Comparison of ENCODE assay signal across 1 cellular context in genomic region chr19:13441810-13442512, GRCh38.
TF ChIP-seq lines count a peak whose summit lies in the region.

No MANE protein-coding gene starts in this region.

TF ChIP-seq in HepG2, 621 proteins besides CTCF, POLR2A, EP300 and RAD21 (continued from another document and continues in another):
- TF ChIP-seq, protein P1, sequence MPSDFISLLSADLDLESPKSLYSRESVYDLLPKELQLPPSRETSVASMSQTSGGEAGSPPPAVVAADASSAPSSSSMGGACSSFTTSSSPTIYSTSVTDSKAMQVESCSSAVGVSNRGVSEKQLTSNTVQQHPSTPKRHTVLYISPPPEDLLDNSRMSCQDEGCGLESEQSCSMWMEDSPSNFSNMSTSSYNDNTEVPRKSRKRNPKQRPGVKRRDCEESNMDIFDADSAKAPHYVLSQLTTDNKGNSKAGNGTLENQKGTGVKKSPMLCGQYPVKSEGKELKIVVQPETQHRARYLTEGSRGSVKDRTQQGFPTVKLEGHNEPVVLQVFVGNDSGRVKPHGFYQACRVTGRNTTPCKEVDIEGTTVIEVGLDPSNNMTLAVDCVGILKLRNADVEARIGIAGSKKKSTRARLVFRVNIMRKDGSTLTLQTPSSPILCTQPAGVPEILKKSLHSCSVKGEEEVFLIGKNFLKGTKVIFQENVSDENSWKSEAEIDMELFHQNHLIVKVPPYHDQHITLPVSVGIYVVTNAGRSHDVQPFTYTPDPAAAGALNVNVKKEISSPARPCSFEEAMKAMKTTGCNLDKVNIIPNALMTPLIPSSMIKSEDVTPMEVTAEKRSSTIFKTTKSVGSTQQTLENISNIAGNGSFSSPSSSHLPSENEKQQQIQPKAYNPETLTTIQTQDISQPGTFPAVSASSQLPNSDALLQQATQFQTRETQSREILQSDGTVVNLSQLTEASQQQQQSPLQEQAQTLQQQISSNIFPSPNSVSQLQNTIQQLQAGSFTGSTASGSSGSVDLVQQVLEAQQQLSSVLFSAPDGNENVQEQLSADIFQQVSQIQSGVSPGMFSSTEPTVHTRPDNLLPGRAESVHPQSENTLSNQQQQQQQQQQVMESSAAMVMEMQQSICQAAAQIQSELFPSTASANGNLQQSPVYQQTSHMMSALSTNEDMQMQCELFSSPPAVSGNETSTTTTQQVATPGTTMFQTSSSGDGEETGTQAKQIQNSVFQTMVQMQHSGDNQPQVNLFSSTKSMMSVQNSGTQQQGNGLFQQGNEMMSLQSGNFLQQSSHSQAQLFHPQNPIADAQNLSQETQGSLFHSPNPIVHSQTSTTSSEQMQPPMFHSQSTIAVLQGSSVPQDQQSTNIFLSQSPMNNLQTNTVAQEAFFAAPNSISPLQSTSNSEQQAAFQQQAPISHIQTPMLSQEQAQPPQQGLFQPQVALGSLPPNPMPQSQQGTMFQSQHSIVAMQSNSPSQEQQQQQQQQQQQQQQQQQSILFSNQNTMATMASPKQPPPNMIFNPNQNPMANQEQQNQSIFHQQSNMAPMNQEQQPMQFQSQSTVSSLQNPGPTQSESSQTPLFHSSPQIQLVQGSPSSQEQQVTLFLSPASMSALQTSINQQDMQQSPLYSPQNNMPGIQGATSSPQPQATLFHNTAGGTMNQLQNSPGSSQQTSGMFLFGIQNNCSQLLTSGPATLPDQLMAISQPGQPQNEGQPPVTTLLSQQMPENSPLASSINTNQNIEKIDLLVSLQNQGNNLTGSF (CRISPR knock-in tag; IDR thresholded peaks at IDR 0.05), result peak; percentile 68; the same call in 1 of the 2 replicates
- no peak for TF ChIP-seq ZNF567 (CRISPR knock-in tag; IDR thresholded peaks at IDR 0.05; ENCODE audit: borderline replicate concordance)
- TF ChIP-seq ZBTB8A (CRISPR knock-in tag; IDR thresholded peaks at IDR 0.05; ENCODE audit: borderline replicate concordance, low read depth), result no peak
- no peak for TF ChIP-seq ZNF121 (CRISPR knock-in tag; IDR thresholded peaks at IDR 0.05)
- TF ChIP-seq ADNP (CRISPR knock-in tag; IDR thresholded peaks at IDR 0.05), result no peak
- TF ChIP-seq ZNF605 (CRISPR knock-in tag; IDR thresholded peaks at IDR 0.05), result peak; percentile 61; the same call in 1 of the 2 replicates
- 0 out of 2 replicates have a peak, but pooled peaks have one; percentile 29 for TF ChIP-seq CCDC6 (CRISPR knock-in tag; IDR thresholded peaks at IDR 0.05)
- no peak for TF ChIP-seq ARNT (IDR thresholded peaks at IDR 0.05)
- TF ChIP-seq, protein P2, sequence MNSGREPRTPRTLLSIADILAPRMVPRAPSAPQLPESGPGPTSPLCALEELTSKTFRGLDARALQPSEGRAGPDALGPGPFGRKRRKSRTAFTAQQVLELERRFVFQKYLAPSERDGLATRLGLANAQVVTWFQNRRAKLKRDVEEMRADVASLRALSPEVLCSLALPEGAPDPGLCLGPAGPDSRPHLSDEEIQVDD (CRISPR knock-in tag; IDR thresholded peaks at IDR 0.05; ENCODE audit: borderline replicate concordance), result no peak
- no peak for TF ChIP-seq TOPORS (CRISPR knock-in tag; IDR thresholded peaks at IDR 0.05)
- TF ChIP-seq, protein P3, sequence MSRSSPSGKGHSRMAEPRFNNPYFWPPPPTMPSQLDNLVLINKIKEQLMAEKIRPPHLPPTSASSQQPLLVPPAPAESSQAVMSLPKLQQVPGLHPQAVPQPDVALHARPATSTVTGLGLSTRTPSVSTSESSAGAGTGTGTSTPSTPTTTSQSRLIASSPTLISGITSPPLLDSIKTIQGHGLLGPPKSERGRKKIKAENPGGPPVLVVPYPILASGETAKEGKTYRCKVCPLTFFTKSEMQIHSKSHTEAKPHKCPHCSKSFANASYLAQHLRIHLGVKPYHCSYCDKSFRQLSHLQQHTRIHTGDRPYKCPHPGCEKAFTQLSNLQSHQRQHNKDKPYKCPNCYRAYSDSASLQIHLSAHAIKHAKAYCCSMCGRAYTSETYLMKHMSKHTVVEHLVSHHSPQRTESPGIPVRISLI (CRISPR knock-in tag; IDR thresholded peaks at IDR 0.05; ENCODE audit: borderline replicate concordance), result no peak
- no peak for TF ChIP-seq PLRG1 (conservative IDR thresholded peaks at IDR 0.05)
- TF ChIP-seq ZNF572 (CRISPR knock-in tag; IDR thresholded peaks at IDR 0.05), result no peak
- no peak for TF ChIP-seq MYNN (CRISPR knock-in tag; IDR thresholded peaks at IDR 0.05; ENCODE audit: low read depth)
- no peak for TF ChIP-seq ZNF180 (CRISPR knock-in tag; IDR thresholded peaks at IDR 0.05; ENCODE audit: borderline replicate concordance, low read depth)
- no peak for TF ChIP-seq SP4 (CRISPR knock-in tag; IDR thresholded peaks at IDR 0.05)
- no peak for TF ChIP-seq ZNF740 (CRISPR knock-in tag; IDR thresholded peaks at IDR 0.05)
- no peak for TF ChIP-seq NCOR1 (IDR thresholded peaks at IDR 0.05; ENCODE audit: borderline replicate concordance, low read length)
- TF ChIP-seq, protein P4, sequence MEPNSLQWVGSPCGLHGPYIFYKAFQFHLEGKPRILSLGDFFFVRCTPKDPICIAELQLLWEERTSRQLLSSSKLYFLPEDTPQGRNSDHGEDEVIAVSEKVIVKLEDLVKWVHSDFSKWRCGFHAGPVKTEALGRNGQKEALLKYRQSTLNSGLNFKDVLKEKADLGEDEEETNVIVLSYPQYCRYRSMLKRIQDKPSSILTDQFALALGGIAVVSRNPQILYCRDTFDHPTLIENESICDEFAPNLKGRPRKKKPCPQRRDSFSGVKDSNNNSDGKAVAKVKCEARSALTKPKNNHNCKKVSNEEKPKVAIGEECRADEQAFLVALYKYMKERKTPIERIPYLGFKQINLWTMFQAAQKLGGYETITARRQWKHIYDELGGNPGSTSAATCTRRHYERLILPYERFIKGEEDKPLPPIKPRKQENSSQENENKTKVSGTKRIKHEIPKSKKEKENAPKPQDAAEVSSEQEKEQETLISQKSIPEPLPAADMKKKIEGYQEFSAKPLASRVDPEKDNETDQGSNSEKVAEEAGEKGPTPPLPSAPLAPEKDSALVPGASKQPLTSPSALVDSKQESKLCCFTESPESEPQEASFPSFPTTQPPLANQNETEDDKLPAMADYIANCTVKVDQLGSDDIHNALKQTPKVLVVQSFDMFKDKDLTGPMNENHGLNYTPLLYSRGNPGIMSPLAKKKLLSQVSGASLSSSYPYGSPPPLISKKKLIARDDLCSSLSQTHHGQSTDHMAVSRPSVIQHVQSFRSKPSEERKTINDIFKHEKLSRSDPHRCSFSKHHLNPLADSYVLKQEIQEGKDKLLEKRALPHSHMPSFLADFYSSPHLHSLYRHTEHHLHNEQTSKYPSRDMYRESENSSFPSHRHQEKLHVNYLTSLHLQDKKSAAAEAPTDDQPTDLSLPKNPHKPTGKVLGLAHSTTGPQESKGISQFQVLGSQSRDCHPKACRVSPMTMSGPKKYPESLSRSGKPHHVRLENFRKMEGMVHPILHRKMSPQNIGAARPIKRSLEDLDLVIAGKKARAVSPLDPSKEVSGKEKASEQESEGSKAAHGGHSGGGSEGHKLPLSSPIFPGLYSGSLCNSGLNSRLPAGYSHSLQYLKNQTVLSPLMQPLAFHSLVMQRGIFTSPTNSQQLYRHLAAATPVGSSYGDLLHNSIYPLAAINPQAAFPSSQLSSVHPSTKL (CRISPR knock-in tag; IDR thresholded peaks at IDR 0.05), result peak; percentile 38; the same call in 1 of the 2 replicates
- TF ChIP-seq, protein P5, sequence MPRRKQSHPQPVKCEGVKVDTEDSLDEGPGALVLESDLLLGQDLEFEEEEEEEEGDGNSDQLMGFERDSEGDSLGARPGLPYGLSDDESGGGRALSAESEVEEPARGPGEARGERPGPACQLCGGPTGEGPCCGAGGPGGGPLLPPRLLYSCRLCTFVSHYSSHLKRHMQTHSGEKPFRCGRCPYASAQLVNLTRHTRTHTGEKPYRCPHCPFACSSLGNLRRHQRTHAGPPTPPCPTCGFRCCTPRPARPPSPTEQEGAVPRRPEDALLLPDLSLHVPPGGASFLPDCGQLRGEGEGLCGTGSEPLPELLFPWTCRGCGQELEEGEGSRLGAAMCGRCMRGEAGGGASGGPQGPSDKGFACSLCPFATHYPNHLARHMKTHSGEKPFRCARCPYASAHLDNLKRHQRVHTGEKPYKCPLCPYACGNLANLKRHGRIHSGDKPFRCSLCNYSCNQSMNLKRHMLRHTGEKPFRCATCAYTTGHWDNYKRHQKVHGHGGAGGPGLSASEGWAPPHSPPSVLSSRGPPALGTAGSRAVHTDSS (CRISPR knock-in tag; conservative IDR thresholded peaks at IDR 0.05), result no peak
- TF ChIP-seq ZNF616 (CRISPR knock-in tag; IDR thresholded peaks at IDR 0.05; ENCODE audit: low read depth), result 0 out of 2 replicates have a peak, but pooled peaks have one; percentile 32
- TF ChIP-seq MTF1 (CRISPR knock-in tag; IDR thresholded peaks at IDR 0.05), result no peak
- no peak for TF ChIP-seq ZNF224 (CRISPR knock-in tag; IDR thresholded peaks at IDR 0.05)
- no peak for TF ChIP-seq GATA4 (IDR thresholded peaks at IDR 0.05; ENCODE audit: borderline replicate concordance, low read depth)
- no peak for TF ChIP-seq ZNF780A (CRISPR knock-in tag; IDR thresholded peaks at IDR 0.05)
- TF ChIP-seq ZNF678 (CRISPR knock-in tag; IDR thresholded peaks at IDR 0.05), result no peak
- no peak for TF ChIP-seq ARID3A (IDR thresholded peaks at IDR 0.05; ENCODE audit: low read depth, low read length)
- no peak for TF ChIP-seq ZNF501 (CRISPR knock-in tag; IDR thresholded peaks at IDR 0.05)
- TF ChIP-seq CEBPZ (IDR thresholded peaks at IDR 0.05; ENCODE audit: low read length), result no peak
- TF ChIP-seq KDM5A (IDR thresholded peaks at IDR 0.05; ENCODE audit: borderline replicate concordance, low read length), result no peak
- TF ChIP-seq ISL2 (CRISPR knock-in tag; IDR thresholded peaks at IDR 0.05), result no peak
- TF ChIP-seq, protein P6, sequence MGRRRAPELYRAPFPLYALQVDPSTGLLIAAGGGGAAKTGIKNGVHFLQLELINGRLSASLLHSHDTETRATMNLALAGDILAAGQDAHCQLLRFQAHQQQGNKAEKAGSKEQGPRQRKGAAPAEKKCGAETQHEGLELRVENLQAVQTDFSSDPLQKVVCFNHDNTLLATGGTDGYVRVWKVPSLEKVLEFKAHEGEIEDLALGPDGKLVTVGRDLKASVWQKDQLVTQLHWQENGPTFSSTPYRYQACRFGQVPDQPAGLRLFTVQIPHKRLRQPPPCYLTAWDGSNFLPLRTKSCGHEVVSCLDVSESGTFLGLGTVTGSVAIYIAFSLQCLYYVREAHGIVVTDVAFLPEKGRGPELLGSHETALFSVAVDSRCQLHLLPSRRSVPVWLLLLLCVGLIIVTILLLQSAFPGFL (CRISPR knock-in tag; IDR thresholded peaks at IDR 0.05), result no peak
- TF ChIP-seq NAIF1 (CRISPR knock-in tag; IDR thresholded peaks at IDR 0.05; ENCODE audit: borderline replicate concordance), result no peak
- no peak for TF ChIP-seq ATM (IDR thresholded peaks at IDR 0.05; ENCODE audit: borderline replicate concordance)
- 0 out of 2 replicates have a peak, but pooled peaks have one; percentile 73 for TF ChIP-seq ZSCAN12 (CRISPR knock-in tag; IDR thresholded peaks at IDR 0.05)
- TF ChIP-seq ZNF644 (CRISPR knock-in tag; IDR thresholded peaks at IDR 0.05; ENCODE audit: low read depth), result no peak
- TF ChIP-seq ZNF713 (CRISPR knock-in tag; IDR thresholded peaks at IDR 0.05), result no peak
- TF ChIP-seq ZNF414 (CRISPR knock-in tag; IDR thresholded peaks at IDR 0.05), result no peak
